In the genomic region with DNA sequence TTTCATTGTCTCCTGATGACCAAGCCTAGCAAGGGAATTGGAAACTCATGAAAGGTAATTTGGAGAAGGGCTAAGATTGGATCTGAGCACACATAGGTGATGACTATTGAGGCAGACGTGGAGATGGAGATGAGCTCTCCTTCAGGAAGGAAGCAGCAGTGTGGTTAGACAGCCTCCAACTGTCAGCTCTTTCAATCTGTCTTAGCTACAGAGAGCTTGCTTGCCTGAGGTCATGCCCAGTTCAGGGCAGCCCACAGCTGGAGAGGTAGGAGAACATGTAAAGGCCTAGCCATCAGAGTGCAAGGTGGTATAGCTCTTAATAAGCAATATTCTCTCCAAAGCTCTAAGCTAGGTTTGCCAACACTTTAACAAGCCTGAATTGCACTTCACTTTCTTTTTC, we compare ENCODE assay signal across 21 cellular contexts.
"Had no signal": no experiment of that assay in that cellular context is flagged by ENCODE, and none has a peak within 500 bp of the region (broad histone marks: within the 10 kb centered on the region; RNA-seq: fewer than 3 reads in every experiment).

No MANE protein-coding gene starts in this region.

- H3K27ac ChIP-seq: breast epithelium, coronary artery, SK-N-MC, WERI-Rb-1 had no signal

- DNase-seq: activated CD4-positive, alpha-beta memory T cell treated with anti-CD3 and anti-CD28 coated beads, Interleukin-2, amount 10 ng/mL, durations not matched to agents 7 days and 5 days; activated CD4-positive, alpha-beta T cell treated with anti-CD3 and anti-CD28 coated beads for 36 hours; activated CD4-positive, alpha-beta T cell treated with anti-CD3 and anti-CD28 coated beads, Interleukin-2, amount 50 U/mL, for 1 hour; activated CD8-positive, alpha-beta memory T cell treated with anti-CD3 and anti-CD28 coated beads, Interleukin-2, amount 50 U/mL, for 48 hours; activated naive CD4-positive, alpha-beta T cell treated with anti-CD3 and anti-CD28 coated beads, Interleukin-2, amount 50 U/mL, for 16 hours; activated T-cell treated with anti-CD3 and anti-CD28 coated beads, Interleukin-2, amount 50 U/mL, for 1 hour; aorta; caudate nucleus; NCI-H1105 treated with DMSO at 0.1 percent for 48 hours; NCI-H1436 treated with DMSO at 0.1 percent for 48 hours; NCI-H187; NCI-H2081; NCI-H2227 treated with DMSO at 0.1 percent for 48 hours; NCI-H526; NCI-H774; T-cell; WERI-Rb-1 had no signal

- H3K27me3 ChIP-seq: breast epithelium had no signal

- H3K27me3 Mint-ChIP-seq: activated CD4-positive, alpha-beta memory T cell treated with anti-CD3 and anti-CD28 coated beads, Interleukin-2, amount 10 ng/mL, durations not matched to agents 7 days and 5 days had no signal

- H3K9me3 ChIP-seq: breast epithelium had no signal

- H3K9me3 Mint-ChIP-seq: activated CD4-positive, alpha-beta memory T cell treated with anti-CD3 and anti-CD28 coated beads, Interleukin-2, amount 10 ng/mL, durations not matched to agents 7 days and 5 days; T-cell had no signal

- H3K4me1 ChIP-seq: breast epithelium had no signal

- H3K4me3 ChIP-seq: breast epithelium, coronary artery, SK-N-MC had no signal

- H3K4me1 Mint-ChIP-seq: activated CD4-positive, alpha-beta memory T cell treated with anti-CD3 and anti-CD28 coated beads, Interleukin-2, amount 10 ng/mL, durations not matched to agents 7 days and 5 days; activated CD4-positive, alpha-beta T cell treated with anti-CD3 and anti-CD28 coated beads for 36 hours; T-cell had no signal

- H3K36me3 Mint-ChIP-seq: T-cell had no signal

- H3K4me3 Mint-ChIP-seq: activated CD4-positive, alpha-beta memory T cell treated with anti-CD3 and anti-CD28 coated beads, Interleukin-2, amount 10 ng/mL, durations not matched to agents 7 days and 5 days; activated CD4-positive, alpha-beta T cell treated with anti-CD3 and anti-CD28 coated beads for 36 hours; T-cell had no signal

- H3K27ac Mint-ChIP-seq: activated CD4-positive, alpha-beta memory T cell treated with anti-CD3 and anti-CD28 coated beads, Interleukin-2, amount 10 ng/mL, durations not matched to agents 7 days and 5 days; activated CD4-positive, alpha-beta T cell treated with anti-CD3 and anti-CD28 coated beads for 36 hours; T-cell had no signal

- H3K36me3 ChIP-seq: breast epithelium, WERI-Rb-1 had no signal

- ATAC-seq: activated CD4-positive, alpha-beta T cell treated with anti-CD3 and anti-CD28 coated beads for 36 hours; Right ventricle myocardium inferior; T-cell had no signal
